Comparison of ENCODE assay signal across 9 cellular contexts in the genomic region with DNA sequence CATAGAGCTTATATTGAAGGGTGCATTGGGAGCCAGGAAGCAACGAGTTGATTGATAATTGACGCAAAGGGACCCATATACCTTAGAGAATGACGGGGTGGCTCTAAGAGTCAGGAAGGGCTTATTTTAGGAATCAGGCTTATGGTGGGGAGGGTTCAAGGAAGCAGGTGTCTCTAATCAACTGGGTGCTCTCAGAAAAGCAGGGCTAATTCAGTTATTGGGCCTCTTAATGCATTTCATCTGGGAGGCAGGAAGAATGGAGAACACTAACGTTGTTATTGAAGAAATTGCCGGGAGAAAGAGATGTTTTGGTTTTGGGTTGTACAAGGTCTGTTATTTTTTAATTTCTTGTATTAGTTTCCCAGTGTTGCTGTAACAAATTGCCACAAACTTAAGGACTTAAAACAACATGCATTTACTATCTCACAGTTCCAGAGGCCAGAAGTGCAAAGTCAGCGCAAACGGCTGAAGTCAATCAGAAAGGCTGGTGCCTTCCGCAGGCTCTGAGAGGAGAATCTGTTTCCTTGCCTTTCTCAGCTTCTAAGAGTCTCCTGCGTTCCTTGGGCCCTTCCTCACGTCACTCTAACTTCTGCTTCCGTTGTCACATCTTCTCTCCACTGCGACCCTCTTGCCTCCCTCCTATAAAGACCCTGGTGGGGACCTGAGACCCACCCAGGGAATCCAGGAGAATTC.
DNase-seq lines count a peak whose midpoint lies in the region; ATAC-seq and TF ChIP-seq lines count a peak whose summit lies in the region.
"Had no signal": no experiment of that assay in that cellular context is flagged by ENCODE, and none has a peak within 500 bp of the region (broad histone marks: within the 10 kb centered on the region; RNA-seq: fewer than 3 reads in every experiment).

No MANE protein-coding gene starts in this region.

- intact Hi-C loops in dorsolateral prefrontal cortex (cut with DNase I) (loop anchor here (5.0 to 10.0 kb wide), 3 partner anchors 123 to 705 kb away; no protein-coding TSS in a partner anchor), ovary (cut with DNase I) (no loop called here)

- TF ChIP-seq POLR2A in ovary (IDR thresholded peaks at IDR 0.05): no peak

- ATAC-seq in GM18868 (IDR thresholded peaks at IDR 0.05; ENCODE audit: unreplicated experiment) (peak; percentile 9), HG03571 (IDR thresholded peaks at IDR 0.05; ENCODE audit: unreplicated experiment) (peak; percentile 14), GM19351 (IDR thresholded peaks at IDR 0.05; ENCODE audit: unreplicated experiment) (no peak), HG03460 (IDR thresholded peaks at IDR 0.05; ENCODE audit: unreplicated experiment) (no peak)

- H3K4me3 ChIP-seq in dorsolateral prefrontal cortex (peak overlapping the region in 57 of 59 donors; percentile 3 to 61 (median 42)), ovary (no peak overlapping the region)

- DNase-seq in dorsolateral prefrontal cortex (peak in 1 of 10 donors; percentile 52), ovary (peak in 4 of 5 donors; percentile 27 to 38 (median 32)), putamen (ENCODE audit: low spot score) (no peak), HT-29 (ENCODE audit: low spot score) (no peak)

- H3K27ac ChIP-seq in dorsolateral prefrontal cortex (peak overlapping the region in 29 of 59 donors; percentile 1 to 80 (median 55)), ovary (peak overlapping the region; percentile 61 to 85)
- H3K27ac ChIP-seq: tibial nerve had no signal

- H3K36me3 ChIP-seq in ovary: no peaks in the 10 kb centered on the region
- H3K36me3 ChIP-seq: tibial nerve had no signal

- H3K27me3 ChIP-seq in dorsolateral prefrontal cortex (no peaks in the 10 kb centered on the region), ovary (no peaks in the 10 kb centered on the region)
- H3K27me3 ChIP-seq: tibial nerve had no signal

- 30 to 49% (median 42%) methylated on average over 12 of the region's 12 CpGs for WGBS in ovary, 3 donors

- H3K9me3 ChIP-seq in ovary: no peaks in the 10 kb centered on the region
- H3K9me3 ChIP-seq: tibial nerve had no signal

- TF ChIP-seq CTCF in dorsolateral prefrontal cortex (IDR thresholded peaks at IDR 0.05 in 54 of 56, conservative IDR thresholded peaks at IDR 0.05 in 2 of 56; ENCODE audit: low read depth in 1 of 56, partially characterized antibody in 56 of 56) (no peak), ovary (IDR thresholded peaks at IDR 0.05) (no peak)

- TF ChIP-seq EP300 in ovary (IDR thresholded peaks at IDR 0.05): no peak

- H3K4me1 ChIP-seq in ovary (ENCODE audit: insufficient read depth): peaks cover 13% of the 10 kb centered on the region

Comparison
In these comparisons a context has a peak if more than half of its experiments do, and no peak if none do; other contexts are left out.
1. ATAC-seq: peak in GM18868 (single experiment) and HG03571 (single experiment); none in GM19351 (single experiment) and HG03460 (single experiment).
2. DNase-seq: peak in ovary (4 of 5); none in putamen (single experiment) and HT-29 (single experiment).
3. intact Hi-C loops: an anchor here in dorsolateral prefrontal cortex (5.0 to 10.0 kb wide); none called in ovary.